Comparison of ENCODE assay signal across 8 cellular contexts in genomic region chr5:72210913-72211670, GRCh38.
DNase-seq lines count a peak whose midpoint lies in the region; ATAC-seq and TF ChIP-seq lines count a peak whose summit lies in the region.

No MANE protein-coding gene starts in this region.

- DNase-seq in Caki2 (ENCODE audit: low read depth) (peak; percentile 48), SK-N-MC (ENCODE audit: low read depth, low spot score) (no peak), fibroblast of mammary gland (ENCODE audit: low read depth) (peak; percentile 88), ovary (peak; percentile 40 to 69 (median 55)), progenitor cell of endocrine pancreas (ENCODE audit: low spot score, unreplicated experiment) (no peak)
- no peak for DNase-seq in activated effector memory CD4-positive, alpha-beta T cell treated with Interleukin-2 at 50 U/mL for 16 hours
- no peak for DNase-seq in activated naive CD4-positive, alpha-beta T cell treated with anti-CD3 and anti-CD28 coated beads, Interleukin-2, amount 50 U/mL, for 16 hours

- no peak overlapping the region for H3K9ac ChIP-seq in SK-N-MC (ENCODE audit: insufficient read length)

- no peak for TF ChIP-seq POLR2A in ovary (IDR thresholded peaks at IDR 0.05)

- H3K27ac ChIP-seq in SK-N-MC (peak overlapping the region; percentile 51), ovary (no peak overlapping the region)

- no peak overlapping the region for H3K4me3 Mint-ChIP-seq in progenitor cell of endocrine pancreas (ENCODE audit: low read depth)

- peaks cover 5% of the 10 kb centered on the region for H3K36me3 Mint-ChIP-seq in progenitor cell of endocrine pancreas (ENCODE audit: insufficient read depth)

- no peak for ATAC-seq in HG03521 (IDR thresholded peaks at IDR 0.05; ENCODE audit: unreplicated experiment)

- WGBS in ovary, 3 donors, result 53 to 55% (median 54%) methylated on average over 6 of the region's 6 CpGs

- no peak overlapping the region for H3K4me3 ChIP-seq in SK-N-MC
- H3K4me3 ChIP-seq in fibroblast of mammary gland (ENCODE audit: control insufficient read depth, low read depth, low read length), result no peak overlapping the region
- no peak overlapping the region for H3K4me3 ChIP-seq in ovary

- no peaks in the 10 kb centered on the region for H3K9me3 Mint-ChIP-seq in progenitor cell of endocrine pancreas (ENCODE audit: low read depth)

- in situ Hi-C loops in Caki2 (cut with HindIII; ENCODE audit: low pct_unique_long_range_greater_than_20kb, low sequenced_read_pairs), result no loop called here

- H3K27ac Mint-ChIP-seq in progenitor cell of endocrine pancreas, result no peak overlapping the region

- H3K4me1 Mint-ChIP-seq in progenitor cell of endocrine pancreas (ENCODE audit: low read depth), result no peaks in the 10 kb centered on the region

- intact Hi-C loops in ovary (cut with DNase I), result loop anchor here in 1 of 4 donors (10.0 kb wide), 1 partner anchor 66 kb away; no protein-coding TSS in a partner anchor

- peaks cover 19% of the 10 kb centered on the region for H3K36me3 ChIP-seq in SK-N-MC (ENCODE audit: insufficient read depth, low read length)
- no peaks in the 10 kb centered on the region for H3K36me3 ChIP-seq in ovary

- TF ChIP-seq CTCF in fibroblast of mammary gland (conservative IDR thresholded peaks at IDR 0.05; ENCODE audit: control insufficient read depth, insufficient read depth, low read depth, low read length) (no peak), ovary (IDR thresholded peaks at IDR 0.05) (no peak), progenitor cell of endocrine pancreas (IDR thresholded peaks at IDR 0.05; ENCODE audit: unreplicated experiment) (no peak)

- no peaks in the 10 kb centered on the region for H3K27me3 Mint-ChIP-seq in progenitor cell of endocrine pancreas

- peaks cover 6% of the 10 kb centered on the region for H3K4me1 ChIP-seq in ovary (ENCODE audit: insufficient read depth)

- H3K27me3 ChIP-seq in ovary, result no peaks in the 10 kb centered on the region

- H3K9me3 ChIP-seq in SK-N-MC (ENCODE audit: low read depth, low read length) (no peaks in the 10 kb centered on the region), ovary (no peaks in the 10 kb centered on the region)

- TF ChIP-seq EP300 in ovary (IDR thresholded peaks at IDR 0.05), result no peak

Comparison
In these comparisons a context has a peak if more than half of its experiments do, and no peak if none do; other contexts are left out.
1. DNase-seq: peak in Caki2 (single experiment), fibroblast of mammary gland (single experiment) and ovary (5 of 5); none in SK-N-MC (single experiment), activated effector memory CD4-positive, alpha-beta T cell treated with Interleukin-2 at 50 U/mL for 16 hours (single experiment), activated naive CD4-positive, alpha-beta T cell treated with anti-CD3 and anti-CD28 coated beads, Interleukin-2, amount 50 U/mL, for 16 hours (single experiment) and progenitor cell of endocrine pancreas (single experiment).